In genomic region chr2:9205963-9206948, GRCh38 we compare ENCODE assay signal across 8 cellular contexts. TPM values are rescaled to one million over a fixed set of nuclear protein-coding genes. Genes with fewer than 3 reads are reported as not detected.
DNase-seq lines count a peak whose midpoint lies in the region; ATAC-seq and TF ChIP-seq lines count a peak whose summit lies in the region.

TSS of gene ASAP2 (plus strand) at chr2:9206812. CDS start at chr2:9207105, 293 bp downstream.

- peak; percentile 32 for DNase-seq in DMS 273 treated with DMSO at 0.1 percent for 48 hours (lab: John Stamatoyannopoulos, UW)
- DNase-seq in LoVo (ENCODE audit: low spot score), result peak; percentile 83
- DNase-seq in SKM-1 treated with dmso at 0.1 percent for 144 hours (lab: John Stamatoyannopoulos, UW; ENCODE audit: unreplicated experiment), result peak; percentile 67
- peak; percentile 58 to 84 for DNase-seq in cardiac fibroblast (ENCODE audit: low read depth in 2 of 2)
- DNase-seq in immature natural killer cell, result peak; percentile 6 to 28 (median 18)
- DNase-seq in skeletal muscle cell (ENCODE audit: low read depth), result no peak

- peaks cover 0 to 5% of the 10 kb centered on the region in 2 donors for H3K4me1 Mint-ChIP-seq in immature natural killer cell

- H3K9me3 Mint-ChIP-seq in immature natural killer cell, result no peaks in the 10 kb centered on the region

- H3K27ac Mint-ChIP-seq in immature natural killer cell, result no peak within 1 kb of the TSS

- peak; percentile 69 for ATAC-seq in GM21515 (IDR thresholded peaks at IDR 0.05; ENCODE audit: unreplicated experiment)
- ATAC-seq in GM18517 (IDR thresholded peaks at IDR 0.05; ENCODE audit: unreplicated experiment), result no peak

- peak within 1 kb of the TSS; percentile 52 to 71 (median 58) for H3K4me3 Mint-ChIP-seq in immature natural killer cell

- H3K27me3 Mint-ChIP-seq in immature natural killer cell (ENCODE audit: low read depth in 3 of 3), result peaks cover 4 to 13% (median 10%) of the 10 kb centered on the region in 3 donors

- peak within 1 kb of the TSS; percentile 84 to 89 for H3K4me3 ChIP-seq in cardiac fibroblast (replicated peaks in 1 of 2; ENCODE audit: low read depth in 2 of 2, low read length in 2 of 2)
- H3K4me3 ChIP-seq in skeletal muscle cell (ENCODE audit: low read depth, low read length), result peak within 1 kb of the TSS; percentile 92

- H3K36me3 Mint-ChIP-seq in immature natural killer cell, result peaks cover 0 to 3% (median 0%) of the 10 kb centered on the region in 3 donors

- peak; percentile 64 for TF ChIP-seq CTCF in cardiac fibroblast (IDR thresholded peaks at IDR 0.05; ENCODE audit: low read depth, low read length)

RNA-seq across cellular contexts. Expression of gene ASAP2, which starts in this region (rescaled TPM):
- polyA plus RNA-seq in immature natural killer cell, result under 1 TPM in 2 of 3 donors, not detected in 1; 0.04 to 0.06 TPM

Comparison
In these comparisons a context has a peak if more than half of its experiments do, and no peak if none do; other contexts are left out.
1. Peak in DNase-seq in immature natural killer cell; RNA of the gene not detected or under 1 TPM.